Comparison of ENCODE assay signal across 31 cellular contexts in genomic region chr10:102554531-102554930, GRCh38.
"Had no signal": no experiment of that assay in that cellular context is flagged by ENCODE, and none has a peak within 500 bp of the region (broad histone marks: within the 10 kb centered on the region; RNA-seq: fewer than 3 reads in every experiment).

No MANE protein-coding gene starts in this region.

- DNase-seq: activated CD4-positive, alpha-beta memory T cell treated with anti-CD3 and anti-CD28 coated beads for 36 hours; activated CD4-positive, alpha-beta T cell treated with anti-CD3 and anti-CD28 coated beads for 36 hours; activated CD4-positive, alpha-beta T cell treated with anti-CD3 and anti-CD28 coated beads, Interleukin-2, amount 10 ng/mL, durations not matched to agents 24 days and 14 days; activated CD4-positive, CD25-positive, alpha-beta regulatory T cell; activated CD4-positive, CD25-positive, alpha-beta regulatory T cell treated with anti-CD3 and anti-CD28 coated beads, Interleukin-2, amount 50 U/mL, for 72 hours; activated CD8-positive, alpha-beta memory T cell treated with anti-CD3 and anti-CD28 coated beads, Interleukin-2, amount 10 ng/mL, durations not matched to agents 7 days and 5 days; activated CD8-positive, alpha-beta memory T cell treated with anti-CD3 and anti-CD28 coated beads, Interleukin-2, amount 50 U/mL, for 4 hours; activated CD8-positive, alpha-beta T cell treated with anti-CD3 and anti-CD28 coated beads, Interleukin-2, amount 10 ng/mL, durations not matched to agents 7 days and 5 days; activated gamma-delta T cell treated with Interleukin-2 at 50 U/mL for 16 hours; activated naive CD4-positive, alpha-beta T cell treated with anti-CD3 and anti-CD28 coated beads, Interleukin-2, amount 50 U/mL, for 16 hours; activated naive CD4-positive, alpha-beta T cell treated with Interleukin-2 at 50 U/mL for 16 hours; activated T-cell treated with anti-CD3 and anti-CD28 coated beads, Interleukin-2, amount 50 U/mL, for 1 hour; activated T-cell treated with anti-CD3 and anti-CD28 coated beads, Interleukin-2, amount 50 U/mL, for 48 hours; amniotic stem cell; anterior cingulate cortex; brain microvascular endothelial cell; cerebellar nuclear complex; effector memory CD4-positive, alpha-beta T cell; endodermal cell; erythroblast; foreskin keratinocyte; gastrocnemius medialis; glutamatergic neuron; heart left ventricle had no signal

- H3K27ac Mint-ChIP-seq: activated CD4-positive, alpha-beta memory T cell treated with anti-CD3 and anti-CD28 coated beads for 36 hours; activated CD4-positive, alpha-beta T cell treated with anti-CD3 and anti-CD28 coated beads for 36 hours; activated CD4-positive, alpha-beta T cell treated with anti-CD3 and anti-CD28 coated beads, Interleukin-2, amount 10 ng/mL, durations not matched to agents 24 days and 14 days; activated CD8-positive, alpha-beta memory T cell treated with anti-CD3 and anti-CD28 coated beads, Interleukin-2, amount 10 ng/mL, durations not matched to agents 7 days and 5 days; activated CD8-positive, alpha-beta T cell treated with anti-CD3 and anti-CD28 coated beads, Interleukin-2, amount 10 ng/mL, durations not matched to agents 7 days and 5 days; activated naive CD8-positive, alpha-beta T cell; activated T-helper 1 cell treated with anti-CD3 and anti-CD28 coated beads, Interleukin-12 subunit alpha, Interleukin-12 subunit beta, Interleukin-2, Interleukin-4 antibody, amounts not matched to agents 30 ng/mL and 10 ng/mL and 1 ng/mL, durations not matched to agents 14 hours and 24 hours and 36 hours; activated T-helper 2 cell treated with anti-CD3 and anti-CD28 coated beads, Interferon-gamma antibody, Interleukin-2, Interleukin-4, amounts not matched to agents 10 μg/mL and 5 μg/mL and 100 μg/mL, durations not matched to agents 14 hours and 24 hours and 36 hours; dendritic cell treated with granulocyte-macrophage colony-stimulating factor and Interleukin-4, amounts not matched to agents 40 ng/mL and 50 ng/mL, for 4 days; endodermal cell had no signal

- H3K4me1 Mint-ChIP-seq: activated CD8-positive, alpha-beta memory T cell treated with anti-CD3 and anti-CD28 coated beads, Interleukin-2, amount 10 ng/mL, durations not matched to agents 7 days and 5 days; endodermal cell had no signal

- H3K36me3 ChIP-seq: gastrocnemius medialis had no signal

- H3K27ac ChIP-seq: brain microvascular endothelial cell, coronary artery, dorsolateral prefrontal cortex, esophagus muscularis mucosa, foreskin keratinocyte, heart left ventricle had no signal

- H3K9me3 Mint-ChIP-seq: activated CD4-positive, alpha-beta memory T cell treated with anti-CD3 and anti-CD28 coated beads for 36 hours; activated CD4-positive, alpha-beta T cell treated with anti-CD3 and anti-CD28 coated beads, Interleukin-2, amount 10 ng/mL, durations not matched to agents 24 days and 14 days; activated T-helper 1 cell treated with anti-CD3 and anti-CD28 coated beads, Interleukin-12 subunit alpha, Interleukin-12 subunit beta, Interleukin-2, Interleukin-4 antibody, amounts not matched to agents 30 ng/mL and 10 ng/mL and 1 ng/mL, durations not matched to agents 14 hours and 24 hours and 36 hours; activated T-helper 2 cell treated with anti-CD3 and anti-CD28 coated beads, Interferon-gamma antibody, Interleukin-2, Interleukin-4, amounts not matched to agents 10 μg/mL and 5 μg/mL and 100 μg/mL, durations not matched to agents 14 hours and 24 hours and 36 hours; dendritic cell treated with granulocyte-macrophage colony-stimulating factor and Interleukin-4, amounts not matched to agents 40 ng/mL and 50 ng/mL, for 4 days; endodermal cell had no signal

- H3K4me3 Mint-ChIP-seq: activated CD4-positive, alpha-beta memory T cell treated with anti-CD3 and anti-CD28 coated beads for 36 hours; activated CD4-positive, alpha-beta T cell treated with anti-CD3 and anti-CD28 coated beads for 36 hours; activated CD4-positive, alpha-beta T cell treated with anti-CD3 and anti-CD28 coated beads, Interleukin-2, amount 10 ng/mL, durations not matched to agents 24 days and 14 days; activated CD8-positive, alpha-beta memory T cell treated with anti-CD3 and anti-CD28 coated beads, Interleukin-2, amount 10 ng/mL, durations not matched to agents 7 days and 5 days; activated CD8-positive, alpha-beta T cell treated with anti-CD3 and anti-CD28 coated beads, Interleukin-2, amount 10 ng/mL, durations not matched to agents 7 days and 5 days; activated naive CD8-positive, alpha-beta T cell; activated T-helper 1 cell treated with anti-CD3 and anti-CD28 coated beads, Interleukin-12 subunit alpha, Interleukin-12 subunit beta, Interleukin-2, Interleukin-4 antibody, amounts not matched to agents 30 ng/mL and 10 ng/mL and 1 ng/mL, durations not matched to agents 14 hours and 24 hours and 36 hours; dendritic cell treated with granulocyte-macrophage colony-stimulating factor and Interleukin-4, amounts not matched to agents 40 ng/mL and 50 ng/mL, for 4 days; endodermal cell had no signal

- H3K9me3 ChIP-seq: esophagus muscularis mucosa, gastrocnemius medialis, heart left ventricle had no signal

- H3K27me3 Mint-ChIP-seq: activated CD4-positive, alpha-beta memory T cell treated with anti-CD3 and anti-CD28 coated beads for 36 hours; activated CD4-positive, alpha-beta T cell treated with anti-CD3 and anti-CD28 coated beads for 36 hours; activated CD4-positive, alpha-beta T cell treated with anti-CD3 and anti-CD28 coated beads, Interleukin-2, amount 10 ng/mL, durations not matched to agents 24 days and 14 days; activated CD8-positive, alpha-beta memory T cell treated with anti-CD3 and anti-CD28 coated beads, Interleukin-2, amount 10 ng/mL, durations not matched to agents 7 days and 5 days; activated naive CD8-positive, alpha-beta T cell; dendritic cell treated with granulocyte-macrophage colony-stimulating factor and Interleukin-4, amounts not matched to agents 40 ng/mL and 50 ng/mL, for 4 days had no signal

- H3K4me3 ChIP-seq: coronary artery, dorsolateral prefrontal cortex, esophagus muscularis mucosa, gastrocnemius medialis, heart left ventricle had no signal

- H3K27me3 ChIP-seq: brain microvascular endothelial cell, dorsolateral prefrontal cortex, esophagus muscularis mucosa, foreskin keratinocyte, gastrocnemius medialis, heart left ventricle had no signal
